ENCODE assay signal across 12 cellular contexts in the genomic region with DNA sequence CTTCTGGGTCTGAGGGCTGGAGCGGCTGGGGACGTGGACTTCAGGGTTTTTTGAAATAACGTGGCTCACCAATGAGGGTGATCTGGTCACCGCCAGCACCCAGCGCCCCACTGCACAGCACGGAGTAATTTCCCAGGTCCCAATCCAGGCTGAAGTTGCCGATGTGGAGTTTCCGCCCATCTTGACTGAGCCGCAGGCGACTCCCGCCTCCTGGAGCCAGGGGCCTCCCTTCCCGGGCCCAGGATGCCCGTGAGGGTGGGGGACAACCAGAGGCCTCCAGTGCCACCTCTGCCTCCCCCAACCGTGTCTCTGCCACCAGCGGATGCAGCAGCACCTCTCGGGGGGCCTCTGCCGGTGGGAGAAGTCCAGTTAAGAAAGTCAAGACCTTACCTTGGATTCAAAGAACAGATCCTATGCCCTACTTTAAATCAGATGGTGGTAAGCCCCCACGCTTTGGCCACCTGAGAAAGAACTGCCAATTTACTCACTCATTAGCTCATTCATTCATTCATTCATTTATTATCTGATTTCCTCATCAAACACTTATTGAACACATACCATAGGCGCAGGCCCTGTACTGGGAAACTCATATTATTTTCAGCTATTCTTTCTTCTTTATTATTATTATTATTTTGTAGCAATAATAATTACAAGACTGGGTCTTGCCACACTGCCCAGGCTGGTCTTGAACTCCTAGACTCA. TPM values are rescaled to one million over a fixed set of nuclear protein-coding genes. Genes with fewer than 3 reads are reported as not detected.
DNase-seq lines count a peak whose midpoint lies in the region; ATAC-seq, FAIRE-seq and TF ChIP-seq lines count a peak whose summit lies in the region.
"Had no signal": no experiment of that assay in that cellular context is flagged by ENCODE, and none has a peak within 500 bp of the region (broad histone marks: within the 10 kb centered on the region; RNA-seq: fewer than 3 reads in every experiment).

No MANE protein-coding gene starts in this region.

- peaks cover 5% of the 10 kb centered on the region for H3K27me3 ChIP-seq in NT2/D1 (ENCODE audit: insufficient read depth, insufficient read length)
- peaks cover 0 to 18% (median 11%) of the 10 kb centered on the region in 4 experiments; a peak in 5 of 7 replicates for H3K27me3 ChIP-seq in H1 (replicated peaks in 1 of 4; ENCODE audit: control insufficient read depth in 3 of 4, extremely low read depth in 1 of 4, insufficient read depth in 3 of 4, low read length in 3 of 4)
- H3K27me3 ChIP-seq in skeletal muscle satellite cell (ENCODE audit: control insufficient read depth, insufficient read depth, low read length): no peaks in the 10 kb centered on the region
- no peaks in the 10 kb centered on the region for H3K27me3 ChIP-seq in WERI-Rb-1 (ENCODE audit: insufficient read depth, low read depth, severe bottlenecking)
- H3K27me3 ChIP-seq: gastroesophageal sphincter had no signal

- no peaks in the 10 kb centered on the region for H3K79me1 ChIP-seq in H1 (ENCODE audit: low read depth, low read length)

- no peak for TF ChIP-seq POLR2A in H1 (IDR thresholded peaks at IDR 0.05; ENCODE audit: control extremely low read depth in 1 of 2, low read depth in 2 of 2, low read length in 2 of 2)

- TF ChIP-seq RAD21 in H1 (IDR thresholded peaks at IDR 0.05 in 1 of 2, conservative IDR thresholded peaks at IDR 0.05 in 1 of 2; ENCODE audit: low read depth in 2 of 2, low read length in 2 of 2): peak in 1 of 2 experiments; percentile 8; a peak in 1 of 4 replicates

- peaks cover 3% of the 10 kb centered on the region for H3K36me3 ChIP-seq in NT2/D1 (ENCODE audit: insufficient read depth, insufficient read length, low read length)
- peaks cover 0 to 4% (median 0%) of the 10 kb centered on the region in 4 experiments; a peak in 1 of 8 replicates for H3K36me3 ChIP-seq in H1 (ENCODE audit: control insufficient read depth in 2 of 4, insufficient read depth in 4 of 4, low read length in 3 of 4)
- no peaks in the 10 kb centered on the region for H3K36me3 ChIP-seq in skeletal muscle satellite cell (ENCODE audit: insufficient read depth, low read length)
- H3K36me3 ChIP-seq in WERI-Rb-1: no peaks in the 10 kb centered on the region

- no peak overlapping the region for H3K4ac ChIP-seq in H1 (replicated peaks; ENCODE audit: insufficient read length, low read depth, low read length)

- no peak overlapping the region for H2BK5ac ChIP-seq in H1 (ENCODE audit: low read depth, low read length)

- H3K27ac ChIP-seq in H1 (ENCODE audit: low read depth, low read length) (no peak overlapping the region), WERI-Rb-1 (no peak overlapping the region)

- 86% methylated on average over 17 of the region's 19 CpGs; no CpG with 5 or more reads in 1 of the 2 experiments for WGBS in H1 (ENCODE audit: extremely low coverage in 1 of 2, insufficient coverage in 1 of 2, insufficient read length in 1 of 2, insufficient replicate concordance in 2 of 2, low coverage in 1 of 2, low lambda C conversion rate in 2 of 2, missing lambda C conversion rate in 1 of 2), 2 experiments

- no peaks in the 10 kb centered on the region for H3K36me3 Mint-ChIP-seq in activated CD4-positive, alpha-beta T cell treated with anti-CD3 and anti-CD28 coated beads, Interleukin-2, amount 10 ng/mL, durations not matched to agents 7 days and 5 days (ENCODE audit: low read depth)

- H3K23me2 ChIP-seq in H1 (ENCODE audit: low read depth, low read length): peaks cover 13% of the 10 kb centered on the region

- TF ChIP-seq EP300 in H1 (IDR thresholded peaks at IDR 0.05; ENCODE audit: borderline replicate concordance in 1 of 2, low read depth in 2 of 2, low read length in 2 of 2): no peak

- H2AK5ac ChIP-seq in H1 (ENCODE audit: low read depth, low read length): no peak overlapping the region; the same call in 1 of the 2 replicates

- H3K18ac ChIP-seq in H1 (ENCODE audit: extremely low read depth, low read length): peak overlapping the region; percentile 78; the same call in 1 of the 2 replicates

- H3K4me1 ChIP-seq in NT2/D1 (ENCODE audit: insufficient read depth, insufficient read length): peaks cover 8% of the 10 kb centered on the region
- H3K4me1 ChIP-seq in H1 (replicated peaks in 1 of 4; ENCODE audit: control insufficient read depth in 3 of 4, insufficient read depth in 4 of 4, low read length in 3 of 4): peaks cover 0 to 20% (median 15%) of the 10 kb centered on the region in 4 experiments; a peak in 6 of 7 replicates
- H3K4me1 ChIP-seq in skeletal muscle satellite cell (ENCODE audit: control insufficient read depth, insufficient read depth, low read length): peaks cover 16% of the 10 kb centered on the region

- peak overlapping the region; percentile 12; the same call in 1 of the 2 replicates for H4K8ac ChIP-seq in H1 (ENCODE audit: extremely low read depth, insufficient read depth, low read length)

- H3K4me3 ChIP-seq in NT2/D1 (ENCODE audit: insufficient read length, low read depth) (no peak overlapping the region), H1 (ENCODE audit: extremely low read depth in 1 of 4, insufficient read depth in 2 of 4, low read depth in 3 of 4, low read length in 4 of 4) (peak overlapping the region in 3 of 4 experiments; percentile 56 to 72 (median 70); a peak in 4 of 8 replicates), skeletal muscle satellite cell (ENCODE audit: low read length) (no peak overlapping the region), WERI-Rb-1 (ENCODE audit: low read depth, low read length) (no peak overlapping the region)

- CTCF ChIA-PET in activated CD4-positive, alpha-beta T cell treated with anti-CD3 and anti-CD28 coated beads, Interleukin-2, amount 10 ng/mL, durations not matched to agents 7 days and 5 days (lab: Charles Lee): interaction anchor here (0.8 to 2.0 kb wide), 2 partner anchors 52 to 101 kb away, joined by 4 read pairs; partner anchors contain the start of gene C19orf84
- CTCF ChIA-PET in H1 (lab: Charles Lee; ENCODE audit: partially characterized antibody): interaction anchor here (0.7 to 4.9 kb wide), 17 partner anchors 9 to 100 kb away, joined by 3 to 42 read pairs (median 3); partner anchors contain the start of gene LIM2

- H3K79me2 ChIP-seq in H1 (ENCODE audit: control insufficient read depth in 1 of 2, insufficient read depth in 2 of 2, low read length in 2 of 2): no peaks in the 10 kb centered on the region

- POLR2A ChIA-PET in activated CD4-positive, alpha-beta T cell treated with anti-CD3 and anti-CD28 coated beads, Interleukin-2, amount 10 ng/mL, durations not matched to agents 7 days and 5 days (lab: Charles Lee): no interaction called here
- POLR2A ChIA-PET in H1 (lab: Charles Lee; ENCODE audit: partially characterized antibody): interaction anchor here (0.6 to 3.9 kb wide), 4 partner anchors 10 to 53 kb away, joined by 3 to 19 read pairs (median 4); partner anchors contain the start of gene CLDND2

- no peak overlapping the region for H4K5ac ChIP-seq in H1 (ENCODE audit: insufficient read length, low read depth, low read length)

- H3K14ac ChIP-seq in H1 (ENCODE audit: insufficient read length): no peak overlapping the region

- TF ChIP-seq CTCF in H1 (IDR thresholded peaks at IDR 0.05; ENCODE audit: control extremely low read depth in 1 of 3, insufficient read depth in 1 of 3, low read depth in 1 of 3, low read length in 3 of 3): no peak
- TF ChIP-seq CTCF in WERI-Rb-1 (IDR thresholded peaks at IDR 0.05; ENCODE audit: low read depth, low read length): no peak

- 0 out of 2 replicates have a peak overlapping the region, but pooled peaks have one; percentile 61 for H2BK15ac ChIP-seq in H1 (ENCODE audit: low read length)

- no peak overlapping the region for H2BK20ac ChIP-seq in H1 (ENCODE audit: low read length)

- peak overlapping the region; percentile 79 for H3K4me3 Mint-ChIP-seq in activated CD4-positive, alpha-beta T cell treated with anti-CD3 and anti-CD28 coated beads, Interleukin-2, amount 10 ng/mL, durations not matched to agents 7 days and 5 days

- no peak overlapping the region for H3K27ac Mint-ChIP-seq in activated CD4-positive, alpha-beta T cell treated with anti-CD3 and anti-CD28 coated beads, Interleukin-2, amount 10 ng/mL, durations not matched to agents 7 days and 5 days

- no peaks in the 10 kb centered on the region for H3K9me3 ChIP-seq in NT2/D1 (ENCODE audit: insufficient read depth, low read length)
- no peaks in the 10 kb centered on the region; a peak in 1 of 4 replicates for H3K9me3 ChIP-seq in H1 (ENCODE audit: insufficient read depth in 2 of 2, low read depth in 1 of 2, low read length in 1 of 2)
- no peaks in the 10 kb centered on the region for H3K9me3 ChIP-seq in skeletal muscle satellite cell (replicated peaks; ENCODE audit: low read length)
- H3K9me3 ChIP-seq in WERI-Rb-1 (ENCODE audit: severe bottlenecking): no peaks in the 10 kb centered on the region
- H3K9me3 ChIP-seq: gastroesophageal sphincter had no signal

- H3K23ac ChIP-seq in H1 (ENCODE audit: insufficient read length): no peak overlapping the region

- H4K20me1 ChIP-seq in H1 (replicated peaks in 1 of 2; ENCODE audit: control insufficient read depth in 1 of 2, insufficient read depth in 2 of 2, low read length in 2 of 2): no peaks in the 10 kb centered on the region

- H3K4me2 ChIP-seq in H1 (ENCODE audit: insufficient read depth in 1 of 2, low read depth in 2 of 2, low read length in 2 of 2) (peak overlapping the region; percentile 65 to 83; a peak in 3 of 4 replicates), skeletal muscle satellite cell (ENCODE audit: low read length) (no peak overlapping the region)

- H3K27me3 Mint-ChIP-seq in activated CD4-positive, alpha-beta T cell treated with anti-CD3 and anti-CD28 coated beads, Interleukin-2, amount 10 ng/mL, durations not matched to agents 7 days and 5 days: peaks cover 8% of the 10 kb centered on the region

- no peak overlapping the region for H2BK12ac ChIP-seq in H1 (ENCODE audit: low read depth, low read length)

- H2BK120ac ChIP-seq in H1 (replicated peaks; ENCODE audit: low read depth, low read length): no peak overlapping the region

- DNase-seq in activated CD4-positive, alpha-beta T cell treated with anti-CD3 and anti-CD28 coated beads, Interleukin-2, amount 10 ng/mL, durations not matched to agents 7 days and 5 days: no peak
- DNase-seq in activated CD4-positive, alpha-beta T cell treated with anti-CD3 and anti-CD28 coated beads, Interleukin-2, amount 50 U/mL, for 48 hours: no peak
- DNase-seq in NT2/D1 (ENCODE audit: low read depth, low spot score) (no peak), H1 (ENCODE audit: low read depth in 1 of 2, low spot score in 2 of 2) (no peak), RKO (ENCODE audit: low spot score) (no peak), WERI-Rb-1 (no peak)

- H4K91ac ChIP-seq in H1 (replicated peaks; ENCODE audit: insufficient read length, low read length): no peak overlapping the region

- peak overlapping the region; percentile 87 for H3K9ac ChIP-seq in NT2/D1 (ENCODE audit: insufficient read length, low read depth)
- H3K9ac ChIP-seq in H1 (replicated peaks in 1 of 4; ENCODE audit: extremely low read depth in 1 of 4, low read depth in 3 of 4, low read length in 3 of 4): peak overlapping the region in 1 of 4 experiments; percentile 34; a peak in 2 of 7 replicates
- peak overlapping the region; percentile 65 for H3K9ac ChIP-seq in skeletal muscle satellite cell (ENCODE audit: low read depth, low read length)

- no peak overlapping the region for H2AFZ ChIP-seq in H1 (ENCODE audit: low read length)

- no peak overlapping the region for H3K56ac ChIP-seq in H1 (replicated peaks; ENCODE audit: insufficient read length, low read depth, low read length)

- no peak for ATAC-seq in HG03521 (IDR thresholded peaks at IDR 0.05; ENCODE audit: unreplicated experiment)

- H3K9me3 Mint-ChIP-seq in activated CD4-positive, alpha-beta T cell treated with anti-CD3 and anti-CD28 coated beads, Interleukin-2, amount 10 ng/mL, durations not matched to agents 7 days and 5 days: no peaks in the 10 kb centered on the region

- peaks cover 17% of the 10 kb centered on the region for H3K4me1 Mint-ChIP-seq in activated CD4-positive, alpha-beta T cell treated with anti-CD3 and anti-CD28 coated beads, Interleukin-2, amount 10 ng/mL, durations not matched to agents 7 days and 5 days

- no peak for FAIRE-seq in H1 (lab: Jason Lieb, UNC)

RNA-seq across cellular contexts. Expression of gene VSIG10L, which starts 3.9 kb away (rescaled TPM):
- 1 to 10 TPM in 1 of 2 experiments, under 1 TPM in 1; 0.99 to 1.2 TPM for total RNA-seq in activated CD4-positive, alpha-beta T cell treated with anti-CD3 and anti-CD28 coated beads, Interleukin-2, amount 10 ng/mL, durations not matched to agents 7 days and 5 days
- 10.2 and 10.3 TPM in 2 replicates for total RNA-seq in H1 (2021; fragmentation: NEBNext Ultra II Directional; extraction: Animal tissue kit (Norgen Biotek cat#: 25700))
- polyA plus RNA-seq in H1 (2011; rRNA removed): 9.9 and 10.4 TPM in 2 replicates
- 5.7 TPM for polyA plus RNA-seq in H1 (2011; cell fraction: cytosol; rRNA removed)
- 8.6 TPM for polyA plus RNA-seq in H1 (2011; cell fraction: nucleus; rRNA removed)
- polyA plus RNA-seq in H1 (2012, experiment 1 of 2): 8.6 to 10.9 TPM (median 9.3 TPM) in 4 replicates
- 11.2 TPM for polyA plus RNA-seq in H1 (2012, experiment 2 of 2)
- polyA plus RNA-seq in H1 (2013, experiment 1 of 2): 13.2 TPM
- 13.7 TPM for polyA plus RNA-seq in H1 (2013, experiment 2 of 2)
- polyA minus RNA-seq in H1 (2011; rRNA and poly(A)+ RNA removed): 4.1 and 4.3 TPM in 2 replicates
- 2.1 TPM for polyA minus RNA-seq in H1 (2011; cell fraction: cytosol; rRNA and poly(A)+ RNA removed)
- 4.6 TPM for polyA minus RNA-seq in H1 (2011; cell fraction: nucleus; rRNA and poly(A)+ RNA removed)
- total RNA-seq in skeletal muscle satellite cell (2012; rRNA removed): 0.51 and 0.66 TPM in 2 replicates

RNA-seq across cellular contexts. Expression of gene IGLON5, which starts 26.6 kb away (rescaled TPM):
- total RNA-seq in activated CD4-positive, alpha-beta T cell treated with anti-CD3 and anti-CD28 coated beads, Interleukin-2, amount 10 ng/mL, durations not matched to agents 7 days and 5 days: not detected
- total RNA-seq in H1 (2021; fragmentation: NEBNext Ultra II Directional; extraction: Animal tissue kit (Norgen Biotek cat#: 25700)): 31.8 and 34.1 TPM in 2 replicates
- 34.6 and 51.4 TPM in 2 replicates for polyA plus RNA-seq in H1 (2011; rRNA removed)
- 28.1 TPM for polyA plus RNA-seq in H1 (2011; cell fraction: cytosol; rRNA removed)
- polyA plus RNA-seq in H1 (2011; cell fraction: nucleus; rRNA removed): 51.5 TPM
- 26.0 to 58.9 TPM (median 46.8 TPM) in 4 replicates for polyA plus RNA-seq in H1 (2012, experiment 1 of 2)
- polyA plus RNA-seq in H1 (2012, experiment 2 of 2): 34.9 TPM
- 44.4 TPM for polyA plus RNA-seq in H1 (2013, experiment 1 of 2)
- 46.3 TPM for polyA plus RNA-seq in H1 (2013, experiment 2 of 2)
- polyA minus RNA-seq in H1 (2011; rRNA and poly(A)+ RNA removed): 9.6 and 13.7 TPM in 2 replicates
- polyA minus RNA-seq in H1 (2011; cell fraction: cytosol; rRNA and poly(A)+ RNA removed): 18.7 TPM
- 13.6 TPM for polyA minus RNA-seq in H1 (2011; cell fraction: nucleus; rRNA and poly(A)+ RNA removed)
- under 0.01 TPM in 1 of 2 replicates, not detected in the other for total RNA-seq in skeletal muscle satellite cell (2012; rRNA removed)
- total RNA-seq: gastroesophageal sphincter, lung microvascular endothelial cell had no signal
- polyA plus RNA-seq: AG04450 had no signal

RNA-seq across cellular contexts. Expression of gene ETFB, which starts 28.2 kb away (rescaled TPM):
- total RNA-seq in activated CD4-positive, alpha-beta T cell treated with anti-CD3 and anti-CD28 coated beads, Interleukin-2, amount 10 ng/mL, durations not matched to agents 7 days and 5 days: 100 to 1,000 TPM; 108 to 132 TPM
- 40.0 and 42.1 TPM in 2 replicates for total RNA-seq in H1 (2021; fragmentation: NEBNext Ultra II Directional; extraction: Animal tissue kit (Norgen Biotek cat#: 25700))
- 66.5 and 94.6 TPM in 2 replicates for polyA plus RNA-seq in H1 (2011; rRNA removed)
- polyA plus RNA-seq in H1 (2011; cell fraction: cytosol; rRNA removed): 113 TPM
- 49.0 TPM for polyA plus RNA-seq in H1 (2011; cell fraction: nucleus; rRNA removed)
- polyA plus RNA-seq in H1 (2012, experiment 1 of 2): 63.7 to 87.7 TPM (median 74.1 TPM) in 4 replicates
- 53.0 TPM for polyA plus RNA-seq in H1 (2012, experiment 2 of 2)
- polyA plus RNA-seq in H1 (2013, experiment 1 of 2): 27.6 TPM
- 27.6 TPM for polyA plus RNA-seq in H1 (2013, experiment 2 of 2)
- polyA minus RNA-seq in H1 (2011; rRNA and poly(A)+ RNA removed): 14.8 and 19.6 TPM in 2 replicates
- 23.3 TPM for polyA minus RNA-seq in H1 (2011; cell fraction: cytosol; rRNA and poly(A)+ RNA removed)
- polyA minus RNA-seq in H1 (2011; cell fraction: nucleus; rRNA and poly(A)+ RNA removed): 11.1 TPM
- total RNA-seq in skeletal muscle satellite cell (2012; rRNA removed): 191 and 230 TPM in 2 replicates

RNA-seq across cellular contexts. Expression of gene CLDND2, which starts 30.8 kb away (rescaled TPM):
- total RNA-seq in activated CD4-positive, alpha-beta T cell treated with anti-CD3 and anti-CD28 coated beads, Interleukin-2, amount 10 ng/mL, durations not matched to agents 7 days and 5 days: 1 to 10 TPM; 3.1 to 3.3 TPM
- total RNA-seq in H1 (2021; fragmentation: NEBNext Ultra II Directional; extraction: Animal tissue kit (Norgen Biotek cat#: 25700)): 0.56 and 1.0 TPM in 2 replicates
- polyA plus RNA-seq in H1 (2011; rRNA removed): 0.21 TPM in 1 of 2 replicates, not detected in the other
- 0.26 TPM for polyA plus RNA-seq in H1 (2011; cell fraction: cytosol; rRNA removed)
- polyA plus RNA-seq in H1 (2011; cell fraction: nucleus; rRNA removed): 1.2 TPM
- polyA plus RNA-seq in H1 (2012, experiment 1 of 2): 1.4 to 2.7 TPM (median 1.7 TPM) in 4 replicates
- polyA plus RNA-seq in H1 (2012, experiment 2 of 2): not detected
- polyA plus RNA-seq in H1 (2013, experiment 1 of 2): 6.6 TPM
- polyA plus RNA-seq in H1 (2013, experiment 2 of 2): 4.6 TPM
- not detected in 2 replicates for polyA minus RNA-seq in H1 (2011; rRNA and poly(A)+ RNA removed)
- polyA minus RNA-seq in H1 (2011; cell fraction: cytosol; rRNA and poly(A)+ RNA removed): not detected
- not detected for polyA minus RNA-seq in H1 (2011; cell fraction: nucleus; rRNA and poly(A)+ RNA removed)
- not detected in 2 replicates for total RNA-seq in skeletal muscle satellite cell (2012; rRNA removed)
- total RNA-seq: cerebellum, gastroesophageal sphincter, lung microvascular endothelial cell had no signal
- polyA plus RNA-seq: AG04450 had no signal

RNA-seq across cellular contexts. Expression of gene NKG7, which starts 34.4 kb away (rescaled TPM):
- 10 to 100 TPM; 67.2 to 71.7 TPM for total RNA-seq in activated CD4-positive, alpha-beta T cell treated with anti-CD3 and anti-CD28 coated beads, Interleukin-2, amount 10 ng/mL, durations not matched to agents 7 days and 5 days
- not detected in 2 replicates for total RNA-seq in H1 (2021; fragmentation: NEBNext Ultra II Directional; extraction: Animal tissue kit (Norgen Biotek cat#: 25700))
- not detected in 2 replicates for polyA plus RNA-seq in H1 (2011; rRNA removed)
- not detected for polyA plus RNA-seq in H1 (2011; cell fraction: cytosol; rRNA removed)
- not detected for polyA plus RNA-seq in H1 (2011; cell fraction: nucleus; rRNA removed)
- not detected in 4 replicates for polyA plus RNA-seq in H1 (2012, experiment 1 of 2)
- polyA plus RNA-seq in H1 (2012, experiment 2 of 2): not detected
- polyA plus RNA-seq in H1 (2013, experiment 1 of 2): not detected
- polyA plus RNA-seq in H1 (2013, experiment 2 of 2): not detected
- polyA minus RNA-seq in H1 (2011; rRNA and poly(A)+ RNA removed): not detected in 2 replicates
- polyA minus RNA-seq in H1 (2011; cell fraction: cytosol; rRNA and poly(A)+ RNA removed): not detected
- not detected for polyA minus RNA-seq in H1 (2011; cell fraction: nucleus; rRNA and poly(A)+ RNA removed)
- not detected in 2 replicates for total RNA-seq in skeletal muscle satellite cell (2012; rRNA removed)
- total RNA-seq: lung microvascular endothelial cell had no signal
- polyA plus RNA-seq: AG04450 had no signal

Comparison
In these comparisons a context has a peak if more than half of its experiments do, and no peak if none do; other contexts are left out.
1. H3K4me3 ChIP-seq: peak in H1 (3 of 4); none in NT2/D1 (single experiment), skeletal muscle satellite cell (single experiment) and WERI-Rb-1 (single experiment).
2. RNA of gene IGLON5, which starts 26.6 kb away (total RNA-seq): 31.8 to 34.1 TPM in H1; not detected in activated CD4-positive, alpha-beta T cell treated with anti-CD3 and anti-CD28 coated beads, Interleukin-2, amount 10 ng/mL, durations not matched to agents 7 days and 5 days; every median in the first group is over 10 times any median in the second.